8 cellular contexts compared by ENCODE assay signal in genomic region chr14:89040438-89041244, GRCh38.
A peak's percentile ranks its signal among the peaks of the same experiment; 100 is the strongest.
DNase-seq lines count a peak whose midpoint lies in the region; ATAC-seq and TF ChIP-seq lines count a peak whose summit lies in the region.

No MANE protein-coding gene starts in this region.

- no peaks in the 10 kb centered on the region for H3K9me2 ChIP-seq in OCI-LY1 (ENCODE audit: low read depth, low read length)

- H3K27me3 ChIP-seq in BE2C, result no peaks in the 10 kb centered on the region
- peaks cover 6% of the 10 kb centered on the region for H3K27me3 ChIP-seq in HUES6 (ENCODE audit: control insufficient read depth, insufficient read depth, low read length)
- no peaks in the 10 kb centered on the region for H3K27me3 ChIP-seq in OCI-LY1 (ENCODE audit: insufficient read depth, low read length)
- H3K27me3 ChIP-seq in mucosa of rectum (ENCODE audit: control insufficient read depth in 2 of 2, insufficient read depth in 2 of 2, low read length in 2 of 2), result no peaks in the 10 kb centered on the region

- H3K9me3 ChIP-seq in BE2C (peaks cover 5% of the 10 kb centered on the region), HUES6 (ENCODE audit: control insufficient read depth, insufficient read depth, low read depth, low read length) (peaks cover 14% of the 10 kb centered on the region), OCI-LY1 (ENCODE audit: low read length) (no peaks in the 10 kb centered on the region), mucosa of rectum (ENCODE audit: control insufficient read depth in 2 of 2, low read length in 2 of 2) (no peaks in the 10 kb centered on the region)

- DNase-seq in BE2C (peak; percentile 92), activated T-cell treated with anti-CD3 and anti-CD28 coated beads for 48 hours (ENCODE audit: low read depth) (peak; percentile 78), epithelial cell of prostate (ENCODE audit: low read depth, low spot score) (peak; percentile 22)
- peak; percentile 76 for DNase-seq in stimulated activated CD8-positive, alpha-beta memory T cell treated with anti-CD3 and anti-CD28 coated beads, Interleukin-4, amount 100 ng/mL, for 24 hours (ENCODE audit: low read depth)

- no peaks in the 10 kb centered on the region for H3K36me3 ChIP-seq in BE2C
- H3K36me3 ChIP-seq in HUES6 (ENCODE audit: control insufficient read depth, insufficient read depth, low read length), result no peaks in the 10 kb centered on the region
- no peaks in the 10 kb centered on the region; the same call in 1 of the 2 replicates for H3K36me3 ChIP-seq in OCI-LY1 (ENCODE audit: insufficient read depth, low read length)
- H3K36me3 ChIP-seq in mucosa of rectum (ENCODE audit: control insufficient read depth in 2 of 2, insufficient read depth in 2 of 2, low read length in 2 of 2), result no peaks in the 10 kb centered on the region

- H3F3A ChIP-seq in OCI-LY1 (ENCODE audit: insufficient read depth, low read length), result no peaks in the 10 kb centered on the region

- H3K4me1 ChIP-seq in BE2C (peaks cover 7% of the 10 kb centered on the region), HUES6 (ENCODE audit: control insufficient read depth, insufficient read depth, low read length) (peaks cover 14% of the 10 kb centered on the region), OCI-LY1 (ENCODE audit: insufficient read depth, low read length, severe bottlenecking) (peaks cover 5% of the 10 kb centered on the region), mucosa of rectum (ENCODE audit: control insufficient read depth in 2 of 2, insufficient read depth in 2 of 2, low read length in 2 of 2) (peaks cover 11 to 12% of the 10 kb centered on the region in 2 donors)

- H3K4me3 ChIP-seq in BE2C (ENCODE audit: low read depth, low read length) (peak overlapping the region; percentile 67), HUES6 (ENCODE audit: low read depth, low read length) (peak overlapping the region; percentile 56), OCI-LY1 (ENCODE audit: low read depth, low read length, poor library complexity, severe bottlenecking) (peak overlapping the region; percentile 44), mucosa of rectum (ENCODE audit: low read length in 2 of 2) (peak overlapping the region; percentile 62 to 75)

- peak; percentile 96 for TF ChIP-seq CTCF in BE2C (IDR thresholded peaks at IDR 0.05; ENCODE audit: low read depth, low read length)
- peak; percentile 98 for TF ChIP-seq CTCF in OCI-LY1 (IDR thresholded peaks at IDR 0.05; ENCODE audit: low read length)

- no peaks in the 10 kb centered on the region for H3K79me2 ChIP-seq in OCI-LY1 (ENCODE audit: insufficient read depth, low read length)

- ATAC-seq in GM19395 (IDR thresholded peaks at IDR 0.05; ENCODE audit: unreplicated experiment), result peak; percentile 87

- H3K9ac ChIP-seq in HUES6 (ENCODE audit: low read length) (peak overlapping the region; percentile 67), OCI-LY1 (ENCODE audit: low read length) (no peak overlapping the region; the same call in 1 of the 2 replicates), mucosa of rectum (ENCODE audit: low read depth in 1 of 2, low read length in 2 of 2) (peak overlapping the region; percentile 48 to 50)

- no peaks in the 10 kb centered on the region for H4K20me1 ChIP-seq in OCI-LY1 (ENCODE audit: insufficient read depth, low read length)

- H3K4me2 ChIP-seq in OCI-LY1 (ENCODE audit: low read length), result peak overlapping the region; percentile 66

- H3K27ac ChIP-seq in HUES6 (ENCODE audit: low read depth, low read length) (peak overlapping the region; percentile 5; the same call in 1 of the 2 replicates), OCI-LY1 (ENCODE audit: low read depth, low read length, poor library complexity, severe bottlenecking) (no peak overlapping the region), epithelial cell of prostate (peak overlapping the region; percentile 37), mucosa of rectum (ENCODE audit: low read depth in 2 of 2, low read length in 2 of 2) (peak overlapping the region; percentile 61 to 82)

- H2AFZ ChIP-seq in OCI-LY1 (ENCODE audit: low read length), result no peak overlapping the region

Comparison
In these comparisons a context has a peak if more than half of its experiments do, and no peak if none do; other contexts are left out.
1. DNase-seq: peak in every context shown above with its lines; median percentile 92 in BE2C; 78 in activated T-cell treated with anti-CD3 and anti-CD28 coated beads for 48 hours; 76 in stimulated activated CD8-positive, alpha-beta memory T cell treated with anti-CD3 and anti-CD28 coated beads, Interleukin-4, amount 100 ng/mL, for 24 hours; 22 in epithelial cell of prostate.